Comparison of ENCODE assay signal across 2 cellular contexts in the genomic region with DNA sequence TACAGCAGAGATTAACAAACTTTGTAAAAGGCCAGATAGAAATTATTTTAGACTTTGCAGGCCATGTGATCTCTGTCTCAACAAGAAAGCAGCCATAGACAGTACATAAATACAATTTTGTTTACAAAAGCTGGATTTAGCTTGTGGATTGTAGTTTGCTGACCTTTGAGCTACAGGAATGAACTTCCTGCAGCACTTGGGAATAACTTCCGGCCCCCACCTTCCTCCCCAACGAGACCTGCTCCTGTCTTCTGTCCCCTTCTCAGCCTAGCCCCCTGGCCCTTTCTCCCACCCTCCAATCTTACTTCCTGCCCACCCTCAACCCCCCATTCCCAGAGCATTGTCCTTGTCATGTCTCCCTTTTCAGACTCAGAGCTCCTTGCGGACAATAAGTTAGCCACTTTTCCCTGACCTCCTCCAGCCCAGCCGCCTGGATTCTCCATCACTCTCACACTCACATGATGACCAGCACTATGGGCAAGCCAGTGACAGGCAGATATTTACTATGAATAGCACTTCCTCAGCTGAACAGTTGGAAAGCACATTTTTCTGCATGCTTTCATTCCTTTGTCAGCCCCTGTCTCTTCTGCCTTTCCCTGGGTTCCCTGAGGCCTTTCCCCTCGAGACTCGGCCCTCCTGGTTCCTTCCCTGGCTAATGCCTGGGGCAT.
TF ChIP-seq lines count a peak whose summit lies in the region.

No MANE protein-coding gene starts in this region.

TF ChIP-seq in SK-N-SH, 30 proteins besides CTCF, POLR2A, EP300 and RAD21 (continued from another document):
- no peak for TF ChIP-seq YY1 (IDR thresholded peaks at IDR 0.05; ENCODE audit: low read depth)

TF ChIP-seq in SK-N-SH treated with all-trans-retinoic acid at 6 μM for 48 hours, 23 proteins besides CTCF, POLR2A, EP300 and RAD21 (continued from another document):
- no peak for TF ChIP-seq BACH2 (CRISPR knock-in tag; IDR thresholded peaks at IDR 0.05; ENCODE audit: borderline replicate concordance)
- TF ChIP-seq, protein P1, sequence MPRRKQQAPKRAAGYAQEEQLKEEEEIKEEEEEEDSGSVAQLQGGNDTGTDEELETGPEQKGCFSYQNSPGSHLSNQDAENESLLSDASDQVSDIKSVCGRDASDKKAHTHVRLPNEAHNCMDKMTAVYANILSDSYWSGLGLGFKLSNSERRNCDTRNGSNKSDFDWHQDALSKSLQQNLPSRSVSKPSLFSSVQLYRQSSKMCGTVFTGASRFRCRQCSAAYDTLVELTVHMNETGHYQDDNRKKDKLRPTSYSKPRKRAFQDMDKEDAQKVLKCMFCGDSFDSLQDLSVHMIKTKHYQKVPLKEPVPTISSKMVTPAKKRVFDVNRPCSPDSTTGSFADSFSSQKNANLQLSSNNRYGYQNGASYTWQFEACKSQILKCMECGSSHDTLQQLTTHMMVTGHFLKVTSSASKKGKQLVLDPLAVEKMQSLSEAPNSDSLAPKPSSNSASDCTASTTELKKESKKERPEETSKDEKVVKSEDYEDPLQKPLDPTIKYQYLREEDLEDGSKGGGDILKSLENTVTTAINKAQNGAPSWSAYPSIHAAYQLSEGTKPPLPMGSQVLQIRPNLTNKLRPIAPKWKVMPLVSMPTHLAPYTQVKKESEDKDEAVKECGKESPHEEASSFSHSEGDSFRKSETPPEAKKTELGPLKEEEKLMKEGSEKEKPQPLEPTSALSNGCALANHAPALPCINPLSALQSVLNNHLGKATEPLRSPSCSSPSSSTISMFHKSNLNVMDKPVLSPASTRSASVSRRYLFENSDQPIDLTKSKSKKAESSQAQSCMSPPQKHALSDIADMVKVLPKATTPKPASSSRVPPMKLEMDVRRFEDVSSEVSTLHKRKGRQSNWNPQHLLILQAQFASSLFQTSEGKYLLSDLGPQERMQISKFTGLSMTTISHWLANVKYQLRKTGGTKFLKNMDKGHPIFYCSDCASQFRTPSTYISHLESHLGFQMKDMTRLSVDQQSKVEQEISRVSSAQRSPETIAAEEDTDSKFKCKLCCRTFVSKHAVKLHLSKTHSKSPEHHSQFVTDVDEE (CRISPR knock-in tag; IDR thresholded peaks at IDR 0.05), result no peak
